Comparison of ENCODE assay signal across 8 cellular contexts in the genomic region with DNA sequence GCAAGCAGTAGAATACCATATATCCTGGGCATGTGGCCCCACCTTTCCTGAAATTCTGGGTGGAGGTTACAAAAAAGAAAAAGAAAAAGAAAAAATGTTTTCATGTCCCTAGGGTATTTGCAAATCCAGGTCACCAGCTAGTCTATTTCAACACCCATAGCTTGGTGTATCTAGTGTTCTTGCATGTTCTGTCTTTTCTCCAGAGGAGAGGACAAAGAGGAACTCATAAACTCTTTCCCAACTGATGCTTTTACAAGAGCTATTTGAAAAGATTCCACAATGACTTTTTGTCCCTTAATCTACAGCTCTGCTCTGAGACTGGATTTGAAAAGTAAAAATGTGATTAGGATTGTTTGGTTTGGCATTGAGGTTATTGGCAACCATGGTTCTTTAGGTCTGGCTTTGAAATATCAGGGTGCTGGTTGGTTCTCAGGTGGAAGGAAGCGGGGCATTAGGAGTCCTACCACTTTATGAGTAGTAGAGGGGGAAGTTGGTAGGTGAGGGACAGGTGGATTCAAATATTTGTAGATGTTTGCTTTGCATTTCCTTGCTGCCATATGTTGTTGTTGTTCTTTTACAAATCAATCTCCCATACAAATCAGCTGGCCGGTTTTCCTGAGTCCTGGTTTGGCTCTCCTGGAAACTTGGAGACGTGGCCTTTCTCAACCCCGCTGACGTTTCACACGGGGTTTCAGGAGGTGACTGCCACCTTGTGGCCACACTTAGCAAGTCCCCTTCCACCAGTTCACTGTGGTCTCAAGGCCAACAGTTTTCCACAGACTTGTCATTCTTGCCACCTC.
DNase-seq lines count a peak whose midpoint lies in the region; ATAC-seq and TF ChIP-seq lines count a peak whose summit lies in the region.

No MANE protein-coding gene starts in this region.

- no peak overlapping the region for H3K4me2 ChIP-seq in parathyroid adenoma (ENCODE audit: low read length)

- H3K4me1 ChIP-seq in CD4-positive, alpha-beta memory T cell (ENCODE audit: insufficient read depth, low read length), result peaks cover 5% of the 10 kb centered on the region
- H3K4me1 ChIP-seq in SJCRH30, result no peaks in the 10 kb centered on the region
- H3K4me1 ChIP-seq in parathyroid adenoma, result no peaks in the 10 kb centered on the region
- H3K4me1 ChIP-seq in thyroid gland, result peaks cover 0 to 7% of the 10 kb centered on the region in 2 donors

- POLR2A ChIA-PET in CD4-positive, alpha-beta memory T cell (lab: Charles Lee; ENCODE audit: partially characterized antibody), result interaction anchor here (1.1 to 1.9 kb wide), 5 partner anchors 127 to 167 kb away, joined by 3 to 9 read pairs (median 4); no protein-coding TSS in a partner anchor

- H3K4me1 Mint-ChIP-seq in CD4-positive, alpha-beta memory T cell, result peaks cover 5 to 18% (median 9%) of the 10 kb centered on the region in 4 donors

- ATAC-seq in GM19467 (IDR thresholded peaks at IDR 0.05; ENCODE audit: unreplicated experiment), result peak; percentile 71

- CTCF ChIA-PET in CD4-positive, alpha-beta memory T cell (lab: Charles Lee; ENCODE audit: partially characterized antibody), result interaction anchor here (0.7 to 12.7 kb wide), 22 partner anchors 9 to 194 kb away, joined by 3 to 490 read pairs (median 8); partner anchors contain the start of gene KIAA0040

- 16% methylated on average over 6 of the region's 6 CpGs for WGBS in thyroid gland, 2 donors

- no peaks in the 10 kb centered on the region for H3K79me2 ChIP-seq in parathyroid adenoma

- H2AFZ ChIP-seq in parathyroid adenoma, result no peak overlapping the region

- no peak for TF ChIP-seq POLR2A in thyroid gland (IDR thresholded peaks at IDR 0.05)

- peaks cover 6% of the 10 kb centered on the region for H3K27me3 ChIP-seq in CD4-positive, alpha-beta memory T cell (ENCODE audit: insufficient read depth, low read length)
- H3K27me3 ChIP-seq in SJCRH30, result no peaks in the 10 kb centered on the region
- H3K27me3 ChIP-seq in parathyroid adenoma (ENCODE audit: control insufficient read depth, insufficient read depth, low read length), result no peaks in the 10 kb centered on the region
- H3K27me3 ChIP-seq in thyroid gland, result no peaks in the 10 kb centered on the region

- peak overlapping the region in 1 of 7 donors; percentile 61 for H3K27ac Mint-ChIP-seq in CD4-positive, alpha-beta memory T cell

- H3K9ac ChIP-seq in parathyroid adenoma, result no peak overlapping the region

- H3K4me3 Mint-ChIP-seq in CD4-positive, alpha-beta memory T cell, result peak overlapping the region in 1 of 8 donors; percentile 45

- no peak overlapping the region for H3K27ac ChIP-seq in CD4-positive, alpha-beta memory T cell (ENCODE audit: low read depth, low read length)
- H3K27ac ChIP-seq in SJCRH30 (no peak overlapping the region), parathyroid adenoma (no peak overlapping the region), thyroid gland (no peak overlapping the region)

- peak; percentile 71 for TF ChIP-seq CTCF in parathyroid adenoma (IDR thresholded peaks at IDR 0.05)
- peak in 5 of 6 experiments; percentile 62 to 91 (median 82) for TF ChIP-seq CTCF in thyroid gland (IDR thresholded peaks at IDR 0.05)

- H3K36me3 ChIP-seq in CD4-positive, alpha-beta memory T cell (ENCODE audit: insufficient read depth, low read length), result no peaks in the 10 kb centered on the region
- no peaks in the 10 kb centered on the region for H3K36me3 ChIP-seq in SJCRH30
- no peaks in the 10 kb centered on the region for H3K36me3 ChIP-seq in parathyroid adenoma (ENCODE audit: control insufficient read depth, insufficient read depth, low read length)
- no peaks in the 10 kb centered on the region for H3K36me3 ChIP-seq in thyroid gland

- H3K9me3 ChIP-seq in CD4-positive, alpha-beta memory T cell (ENCODE audit: control insufficient read depth in 1 of 2, low read length in 2 of 2), result no peaks in the 10 kb centered on the region
- H3K9me3 ChIP-seq in SJCRH30 (replicated peaks), result no peaks in the 10 kb centered on the region
- no peaks in the 10 kb centered on the region for H3K9me3 ChIP-seq in parathyroid adenoma (ENCODE audit: control insufficient read depth, low read length)
- H3K9me3 ChIP-seq in thyroid gland, result no peaks in the 10 kb centered on the region

- intact Hi-C loops in CD4-positive, alpha-beta memory T cell (cut with micrococcal nuclease), result loop anchor here (1.0 to 5.0 kb wide), 5 partner anchors 22 to 753 kb away; no protein-coding TSS in a partner anchor
- intact Hi-C loops in thyroid gland (cut with DNase I), result no loop called here

- no peaks in the 10 kb centered on the region for H3K9me3 Mint-ChIP-seq in CD4-positive, alpha-beta memory T cell

- DNase-seq in CD4-positive, alpha-beta memory T cell, result peak; percentile 54 to 66 (median 63)
- peak; percentile 68 for DNase-seq in Jurkat, Clone E6-1 (ENCODE audit: low read depth, low spot score)
- DNase-seq in SJCRH30 (peak; percentile 43 to 73), glomerular endothelial cell (ENCODE audit: extremely low read depth, low read depth, low spot score) (peak; percentile 39), thyroid gland (peak; percentile 69 to 81)
- peak; percentile 57 for DNase-seq in activated gamma-delta T cell treated with anti-CD3 and anti-CD28 coated beads, Interleukin-2, amount 50 U/mL, for 16 hours (ENCODE audit: low read depth)

- H3K27me3 Mint-ChIP-seq in CD4-positive, alpha-beta memory T cell, result peaks cover 6 to 10% of the 10 kb centered on the region in 2 donors

- no peak overlapping the region for H3K4me3 ChIP-seq in CD4-positive, alpha-beta memory T cell (ENCODE audit: low read length in 2 of 2)
- H3K4me3 ChIP-seq in Jurkat, Clone E6-1 (ENCODE audit: low read length), result no peak overlapping the region
- H3K4me3 ChIP-seq in SJCRH30 (no peak overlapping the region), parathyroid adenoma (ENCODE audit: low read depth, low read length) (no peak overlapping the region), thyroid gland (replicated peaks in 1 of 3) (no peak overlapping the region)

- H3K36me3 Mint-ChIP-seq in CD4-positive, alpha-beta memory T cell, result no peaks in the 10 kb centered on the region
